8 cellular contexts compared by ENCODE assay signal in the genomic region with DNA sequence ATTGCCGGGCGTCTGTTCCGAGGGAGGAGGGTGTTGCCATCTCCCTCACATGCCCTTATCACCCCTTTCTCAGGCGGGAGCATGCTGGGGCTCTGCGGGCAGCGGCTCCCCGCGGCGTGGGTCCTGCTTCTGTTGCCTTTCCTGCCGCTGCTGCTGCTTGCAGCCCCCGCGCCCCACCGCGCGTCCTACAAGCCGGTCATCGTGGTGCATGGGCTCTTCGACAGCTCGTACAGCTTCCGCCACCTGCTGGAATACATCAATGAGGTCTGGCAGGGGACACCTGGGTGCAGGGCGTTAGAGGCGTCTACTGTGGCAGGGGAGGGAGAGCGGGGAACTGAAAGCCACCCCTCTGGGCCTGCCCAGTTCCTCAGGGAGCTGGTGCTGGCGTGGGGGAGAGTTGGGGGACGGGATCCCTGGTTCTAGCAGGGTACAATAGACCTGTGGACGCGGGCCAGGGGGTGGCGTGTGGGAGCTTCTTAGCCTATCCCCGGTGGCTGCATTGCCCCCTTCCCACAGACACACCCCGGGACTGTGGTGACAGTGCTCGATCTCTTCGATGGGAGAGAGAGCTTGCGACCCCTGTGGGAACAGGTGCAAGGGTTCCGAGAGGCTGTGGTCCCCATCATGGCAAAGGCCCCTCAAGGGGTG. TPM values are rescaled to one million over a fixed set of nuclear protein-coding genes. Genes with fewer than 3 reads are reported as not detected.
A peak's percentile ranks its signal among the peaks of the same experiment; 100 is the strongest.
DNase-seq lines count a peak whose midpoint lies in the region; ATAC-seq, FAIRE-seq and TF ChIP-seq lines count a peak whose summit lies in the region.

No MANE protein-coding gene starts in this region.

- H4K91ac ChIP-seq in H1 (replicated peaks; ENCODE audit: insufficient read length, low read length), result no peak overlapping the region

- H3K4me1 Mint-ChIP-seq in mesothelial cell of epicardium, result peaks cover 42% of the 10 kb centered on the region
- H3K4me1 Mint-ChIP-seq in stimulated activated naive B cell treated with anti-CD40 and anti-IgM and Interleukin-4, amounts not matched to agents 10 μg/mL and 1 μg/mL and 100 μg/mL, for 72 hours, result peaks cover 39% of the 10 kb centered on the region in 2 donors

- TF ChIP-seq CTCF in H1 (IDR thresholded peaks at IDR 0.05; ENCODE audit: control extremely low read depth in 1 of 3, insufficient read depth in 1 of 3, low read depth in 1 of 3, low read length in 3 of 3), result peak in 2 of 3 experiments; percentile 62 to 70; a peak in 3 of 4 replicates
- TF ChIP-seq CTCF in mesothelial cell of epicardium (IDR thresholded peaks at IDR 0.05; ENCODE audit: unreplicated experiment), result peak; percentile 45

- peak overlapping the region; percentile 92 to 94 for H3K4me2 ChIP-seq in H1 (ENCODE audit: insufficient read depth in 1 of 2, low read depth in 2 of 2, low read length in 2 of 2)

- H3K27me3 ChIP-seq in H1 (replicated peaks in 1 of 4; ENCODE audit: control insufficient read depth in 3 of 4, extremely low read depth in 1 of 4, insufficient read depth in 3 of 4, low read length in 3 of 4), result peaks cover 4 to 32% (median 30%) of the 10 kb centered on the region in 4 experiments

- H3K9me3 ChIP-seq in H1 (ENCODE audit: insufficient read depth in 2 of 2, low read depth in 1 of 2, low read length in 1 of 2), result no peaks in the 10 kb centered on the region

- no peak overlapping the region for H3K56ac ChIP-seq in H1 (replicated peaks; ENCODE audit: insufficient read length, low read depth, low read length)

- H3K79me2 ChIP-seq in H1 (ENCODE audit: control insufficient read depth in 1 of 2, insufficient read depth in 2 of 2, low read length in 2 of 2), result peaks cover 0 to 5% of the 10 kb centered on the region in 2 experiments; a peak in 1 of 4 replicates

- no peaks in the 10 kb centered on the region for H4K20me1 ChIP-seq in H1 (replicated peaks in 1 of 2; ENCODE audit: control insufficient read depth in 1 of 2, insufficient read depth in 2 of 2, low read length in 2 of 2)

- peaks cover 25% of the 10 kb centered on the region for H3K23me2 ChIP-seq in H1 (ENCODE audit: low read depth, low read length)

- H3K4ac ChIP-seq in H1 (replicated peaks; ENCODE audit: insufficient read length, low read depth, low read length), result no peak overlapping the region

- 0 out of 2 replicates have a peak overlapping the region, but pooled peaks have one; percentile 39 for H2BK12ac ChIP-seq in H1 (ENCODE audit: low read depth, low read length)

- H2AK5ac ChIP-seq in H1 (ENCODE audit: low read depth, low read length), result no peak overlapping the region

- no peak for TF ChIP-seq EP300 in H1 (IDR thresholded peaks at IDR 0.05; ENCODE audit: borderline replicate concordance in 1 of 2, low read depth in 2 of 2, low read length in 2 of 2)

- no peak overlapping the region for H4K5ac ChIP-seq in H1 (ENCODE audit: insufficient read length, low read depth, low read length)

- ATAC-seq in HG03159 (IDR thresholded peaks at IDR 0.05; ENCODE audit: unreplicated experiment) (peak; percentile 78), GM19035 (IDR thresholded peaks at IDR 0.05; ENCODE audit: unreplicated experiment) (no peak)
- ATAC-seq in stimulated activated naive B cell treated with anti-CD40 and anti-IgM and Interleukin-4, amounts not matched to agents 10 μg/mL and 1 μg/mL and 100 μg/mL, for 72 hours (replicated peaks), result peak; percentile 87

- H3K14ac ChIP-seq in H1 (ENCODE audit: insufficient read length), result no peak overlapping the region

- CTCF ChIA-PET in H1 (lab: Charles Lee; ENCODE audit: partially characterized antibody), result interaction anchor here (0.6 to 1.3 kb wide), 13 partner anchors 9 to 106 kb away, joined by 3 to 16 read pairs (median 4); a partner anchor contains a TSS

- WGBS in H1 (ENCODE audit: extremely low coverage in 1 of 2, insufficient coverage in 1 of 2, insufficient read length in 1 of 2, insufficient replicate concordance in 2 of 2, low coverage in 1 of 2, low lambda C conversion rate in 2 of 2, missing lambda C conversion rate in 1 of 2), 2 experiments, result 15% methylated on average over 32 of the region's 34 CpGs; no CpG with 5 or more reads in 1 of the 2 experiments

- no peak overlapping the region for H2BK15ac ChIP-seq in H1 (ENCODE audit: low read length)

- H3K27ac Mint-ChIP-seq in mesothelial cell of epicardium, result peak overlapping the region; percentile 99
- peak overlapping the region; percentile 94 for H3K27ac Mint-ChIP-seq in stimulated activated naive B cell treated with anti-CD40 and anti-IgM and Interleukin-4, amounts not matched to agents 10 μg/mL and 1 μg/mL and 100 μg/mL, for 72 hours

- H4K8ac ChIP-seq in H1 (ENCODE audit: extremely low read depth, insufficient read depth, low read length), result peak overlapping the region; percentile 84; the same call in 1 of the 2 replicates

- peak overlapping the region; percentile 87; the same call in 1 of the 2 replicates for H2BK5ac ChIP-seq in H1 (ENCODE audit: low read depth, low read length)

- peak; percentile 72 for DNase-seq in G401 (ENCODE audit: low spot score)
- DNase-seq in NCI-H82 (lab: John Stamatoyannopoulos, UW), result peak; percentile 91
- peak; percentile 33 to 37 for DNase-seq in activated CD8-positive, alpha-beta memory T cell treated with anti-CD3 and anti-CD28 coated beads for 4 hours (ENCODE audit: low read depth in 2 of 2)
- peak in 1 of 2 experiments; percentile 71 for DNase-seq in H1 (ENCODE audit: low read depth in 1 of 2, low spot score in 2 of 2)
- peak in 1 of 2 experiments; percentile 70 for DNase-seq in mesothelial cell of epicardium (ENCODE audit: low spot score in 2 of 2, unreplicated experiment in 2 of 2)
- DNase-seq in stimulated activated naive B cell treated with anti-CD40 and anti-IgM and Interleukin-4, amounts not matched to agents 10 μg/mL and 1 μg/mL and 100 μg/mL, for 72 hours, result peak; percentile 67

- no peak for TF ChIP-seq POLR2A in H1 (IDR thresholded peaks at IDR 0.05; ENCODE audit: control extremely low read depth in 1 of 2, low read depth in 2 of 2, low read length in 2 of 2)

- peaks cover 7 to 27% (median 14%) of the 10 kb centered on the region in 4 experiments for H3K4me1 ChIP-seq in H1 (replicated peaks in 1 of 4; ENCODE audit: control insufficient read depth in 3 of 4, insufficient read depth in 4 of 4, low read length in 3 of 4)

- POLR2A ChIA-PET in H1 (lab: Charles Lee; ENCODE audit: partially characterized antibody), result interaction anchor here (0.8 to 1.2 kb wide), 10 partner anchors 8 to 105 kb away, joined by 3 to 7 read pairs (median 3); a partner anchor contains a TSS

- no peak overlapping the region for H2AFZ ChIP-seq in H1 (ENCODE audit: low read length)

- FAIRE-seq in H1 (lab: Jason Lieb, UNC), result no peak

- H3K9ac ChIP-seq in H1 (replicated peaks in 1 of 4; ENCODE audit: extremely low read depth in 1 of 4, low read depth in 3 of 4, low read length in 3 of 4), result peak overlapping the region in 2 of 4 experiments; percentile 80; a peak in 4 of 7 replicates

- H3K79me1 ChIP-seq in H1 (ENCODE audit: low read depth, low read length), result 0 out of 2 replicates have a peak, but pooled peaks cover 3% of the 10 kb centered on the region

- H3K23ac ChIP-seq in H1 (ENCODE audit: insufficient read length), result no peak overlapping the region

- peaks cover 4 to 14% (median 10%) of the 10 kb centered on the region in 4 experiments; a peak in 6 of 8 replicates for H3K36me3 ChIP-seq in H1 (ENCODE audit: control insufficient read depth in 2 of 4, insufficient read depth in 4 of 4, low read length in 3 of 4)

- peaks cover 17% of the 10 kb centered on the region for H3K36me3 Mint-ChIP-seq in mesothelial cell of epicardium
- H3K36me3 Mint-ChIP-seq in stimulated activated naive B cell treated with anti-CD40 and anti-IgM and Interleukin-4, amounts not matched to agents 10 μg/mL and 1 μg/mL and 100 μg/mL, for 72 hours, result peaks cover 11 to 20% of the 10 kb centered on the region in 2 donors

- H3K27ac ChIP-seq in H1 (ENCODE audit: low read depth, low read length), result peak overlapping the region; percentile 70; the same call in 1 of the 2 replicates

- H3K4me3 Mint-ChIP-seq in mesothelial cell of epicardium, result peak overlapping the region; percentile 99
- H3K4me3 Mint-ChIP-seq in stimulated activated naive B cell treated with anti-CD40 and anti-IgM and Interleukin-4, amounts not matched to agents 10 μg/mL and 1 μg/mL and 100 μg/mL, for 72 hours, result peak overlapping the region; percentile 89 to 98

- no peak overlapping the region for H2BK20ac ChIP-seq in H1 (ENCODE audit: low read length)

- in situ Hi-C loops in G401 (cut with HindIII; ENCODE audit: low sequenced_read_pairs), result no loop called here

- no peaks in the 10 kb centered on the region for H3K9me3 Mint-ChIP-seq in mesothelial cell of epicardium
- no peaks in the 10 kb centered on the region for H3K9me3 Mint-ChIP-seq in stimulated activated naive B cell treated with anti-CD40 and anti-IgM and Interleukin-4, amounts not matched to agents 10 μg/mL and 1 μg/mL and 100 μg/mL, for 72 hours

- peaks cover 5% of the 10 kb centered on the region for H3K27me3 Mint-ChIP-seq in mesothelial cell of epicardium (ENCODE audit: low read depth)
- peaks cover 35 to 49% of the 10 kb centered on the region in 2 donors for H3K27me3 Mint-ChIP-seq in stimulated activated naive B cell treated with anti-CD40 and anti-IgM and Interleukin-4, amounts not matched to agents 10 μg/mL and 1 μg/mL and 100 μg/mL, for 72 hours

- peak; percentile 66 to 71 for TF ChIP-seq RAD21 in H1 (IDR thresholded peaks at IDR 0.05 in 1 of 2, conservative IDR thresholded peaks at IDR 0.05 in 1 of 2; ENCODE audit: low read depth in 2 of 2, low read length in 2 of 2)

- H3K4me3 ChIP-seq in H1 (ENCODE audit: extremely low read depth in 1 of 4, insufficient read depth in 2 of 4, low read depth in 3 of 4, low read length in 4 of 4), result peak overlapping the region; percentile 77 to 98 (median 92)

- H2BK120ac ChIP-seq in H1 (replicated peaks; ENCODE audit: low read depth, low read length), result no peak overlapping the region

- H3K18ac ChIP-seq in H1 (ENCODE audit: extremely low read depth, low read length), result peak overlapping the region; percentile 60; the same call in 1 of the 2 replicates

RNA-seq across cellular contexts. Expression of a gene that starts 0.7 kb away (rescaled TPM):
- 37.3 and 38.5 TPM in 2 replicates for total RNA-seq in G401 (2014; rRNA removed; shearing (Covaris generic))
- total RNA-seq in H1 (2021; fragmentation: NEBNext Ultra II Directional; extraction: Animal tissue kit (Norgen Biotek cat#: 25700)), result 24.1 and 27.9 TPM in 2 replicates
- 39.0 and 39.5 TPM in 2 replicates for polyA plus RNA-seq in H1 (2011; rRNA removed)
- 34.9 TPM for polyA plus RNA-seq in H1 (2011; cell fraction: cytosol; rRNA removed)
- 69.6 TPM for polyA plus RNA-seq in H1 (2011; cell fraction: nucleus; rRNA removed)
- 24.2 to 36.4 TPM (median 28.5 TPM) in 4 replicates for polyA plus RNA-seq in H1 (2012, experiment 1 of 2)
- 31.7 TPM for polyA plus RNA-seq in H1 (2012, experiment 2 of 2)
- 36.6 TPM for polyA plus RNA-seq in H1 (2013, experiment 1 of 2)
- polyA plus RNA-seq in H1 (2013, experiment 2 of 2), result 34.6 TPM
- 18.9 and 51.4 TPM in 2 replicates for polyA minus RNA-seq in H1 (2011; rRNA and poly(A)+ RNA removed)
- 10.9 TPM for polyA minus RNA-seq in H1 (2011; cell fraction: cytosol; rRNA and poly(A)+ RNA removed)
- 18.3 TPM for polyA minus RNA-seq in H1 (2011; cell fraction: nucleus; rRNA and poly(A)+ RNA removed)
- 49.3 to 58.6 TPM (median 51.5 TPM) in 3 replicates for total RNA-seq in mesothelial cell of epicardium

RNA-seq across cellular contexts. Expression of a gene that starts 2.9 kb away (rescaled TPM):
- total RNA-seq in G401 (2014; rRNA removed; shearing (Covaris generic)), result 0.51 TPM in 1 of 2 replicates, not detected in the other
- total RNA-seq in H1 (2021; fragmentation: NEBNext Ultra II Directional; extraction: Animal tissue kit (Norgen Biotek cat#: 25700)), result 2.8 TPM in 2 replicates
- 0.71 and 1.4 TPM in 2 replicates for polyA plus RNA-seq in H1 (2011; rRNA removed)
- polyA plus RNA-seq in H1 (2011; cell fraction: cytosol; rRNA removed), result 0.45 TPM
- polyA plus RNA-seq in H1 (2011; cell fraction: nucleus; rRNA removed), result 1.8 TPM
- polyA plus RNA-seq in H1 (2012, experiment 1 of 2), result 1.9 to 2.8 TPM (median 2.2 TPM) in 4 replicates
- polyA plus RNA-seq in H1 (2012, experiment 2 of 2), result 2.5 TPM
- polyA plus RNA-seq in H1 (2013, experiment 1 of 2), result 5.9 TPM
- polyA plus RNA-seq in H1 (2013, experiment 2 of 2), result 5.7 TPM
- polyA minus RNA-seq in H1 (2011; rRNA and poly(A)+ RNA removed), result 0.13 and 0.49 TPM in 2 replicates
- 1.1 TPM for polyA minus RNA-seq in H1 (2011; cell fraction: cytosol; rRNA and poly(A)+ RNA removed)
- polyA minus RNA-seq in H1 (2011; cell fraction: nucleus; rRNA and poly(A)+ RNA removed), result 0.20 TPM
- total RNA-seq in mesothelial cell of epicardium, result 3.0 to 4.5 TPM (median 3.4 TPM) in 3 replicates

RNA-seq across cellular contexts. Expression of a gene that starts 9.8 kb away (rescaled TPM):
- total RNA-seq in G401 (2014; rRNA removed; shearing (Covaris generic)), result 12.9 and 16.5 TPM in 2 replicates
- 6.4 and 9.2 TPM in 2 replicates for total RNA-seq in H1 (2021; fragmentation: NEBNext Ultra II Directional; extraction: Animal tissue kit (Norgen Biotek cat#: 25700))
- 5.0 and 8.6 TPM in 2 replicates for polyA plus RNA-seq in H1 (2011; rRNA removed)
- polyA plus RNA-seq in H1 (2011; cell fraction: cytosol; rRNA removed), result 8.9 TPM
- 36.7 TPM for polyA plus RNA-seq in H1 (2011; cell fraction: nucleus; rRNA removed)
- 12.8 to 15.7 TPM (median 13.7 TPM) in 4 replicates for polyA plus RNA-seq in H1 (2012, experiment 1 of 2)
- polyA plus RNA-seq in H1 (2012, experiment 2 of 2), result 4.3 TPM
- 25.0 TPM for polyA plus RNA-seq in H1 (2013, experiment 1 of 2)
- 23.4 TPM for polyA plus RNA-seq in H1 (2013, experiment 2 of 2)
- 0.29 and 0.50 TPM in 2 replicates for polyA minus RNA-seq in H1 (2011; rRNA and poly(A)+ RNA removed)
- polyA minus RNA-seq in H1 (2011; cell fraction: cytosol; rRNA and poly(A)+ RNA removed), result not detected
- polyA minus RNA-seq in H1 (2011; cell fraction: nucleus; rRNA and poly(A)+ RNA removed), result 3.6 TPM
- total RNA-seq in mesothelial cell of epicardium, result 45.7 to 48.3 TPM (median 45.7 TPM) in 3 replicates

RNA-seq across cellular contexts. Expression of a gene that starts 21.2 kb away (rescaled TPM):
- 75.4 and 80.4 TPM in 2 replicates for total RNA-seq in G401 (2014; rRNA removed; shearing (Covaris generic))
- 96.0 and 101 TPM in 2 replicates for total RNA-seq in H1 (2021; fragmentation: NEBNext Ultra II Directional; extraction: Animal tissue kit (Norgen Biotek cat#: 25700))
- polyA plus RNA-seq in H1 (2011; rRNA removed), result 222 and 287 TPM in 2 replicates
- 133 TPM for polyA plus RNA-seq in H1 (2011; cell fraction: cytosol; rRNA removed)
- polyA plus RNA-seq in H1 (2011; cell fraction: nucleus; rRNA removed), result 189 TPM
- polyA plus RNA-seq in H1 (2012, experiment 1 of 2), result 118 to 136 TPM (median 128 TPM) in 4 replicates
- polyA plus RNA-seq in H1 (2012, experiment 2 of 2), result 145 TPM
- polyA plus RNA-seq in H1 (2013, experiment 1 of 2), result 100 TPM
- polyA plus RNA-seq in H1 (2013, experiment 2 of 2), result 108 TPM
- polyA minus RNA-seq in H1 (2011; rRNA and poly(A)+ RNA removed), result 149 and 233 TPM in 2 replicates
- polyA minus RNA-seq in H1 (2011; cell fraction: cytosol; rRNA and poly(A)+ RNA removed), result 107 TPM
- polyA minus RNA-seq in H1 (2011; cell fraction: nucleus; rRNA and poly(A)+ RNA removed), result 64.9 TPM
- total RNA-seq in mesothelial cell of epicardium, result 63.2 to 69.0 TPM (median 64.6 TPM) in 3 replicates

RNA-seq across cellular contexts. Expression of a gene that starts 23.6 kb away (rescaled TPM):
- total RNA-seq in G401 (2014; rRNA removed; shearing (Covaris generic)), result 122 and 128 TPM in 2 replicates
- 90.0 and 90.3 TPM in 2 replicates for total RNA-seq in H1 (2021; fragmentation: NEBNext Ultra II Directional; extraction: Animal tissue kit (Norgen Biotek cat#: 25700))
- polyA plus RNA-seq in H1 (2011; rRNA removed), result 145 and 158 TPM in 2 replicates
- polyA plus RNA-seq in H1 (2011; cell fraction: cytosol; rRNA removed), result 172 TPM
- polyA plus RNA-seq in H1 (2011; cell fraction: nucleus; rRNA removed), result 63.3 TPM
- polyA plus RNA-seq in H1 (2012, experiment 1 of 2), result 94.2 to 175 TPM (median 145 TPM) in 4 replicates
- polyA plus RNA-seq in H1 (2012, experiment 2 of 2), result 192 TPM
- 89.0 TPM for polyA plus RNA-seq in H1 (2013, experiment 1 of 2)
- polyA plus RNA-seq in H1 (2013, experiment 2 of 2), result 93.6 TPM
- 34.5 and 36.0 TPM in 2 replicates for polyA minus RNA-seq in H1 (2011; rRNA and poly(A)+ RNA removed)
- 30.4 TPM for polyA minus RNA-seq in H1 (2011; cell fraction: cytosol; rRNA and poly(A)+ RNA removed)
- 18.5 TPM for polyA minus RNA-seq in H1 (2011; cell fraction: nucleus; rRNA and poly(A)+ RNA removed)
- 60.7 to 62.8 TPM (median 62.1 TPM) in 3 replicates for total RNA-seq in mesothelial cell of epicardium
